In genomic region chr7:87564290-87564963, GRCh38 we compare ENCODE assay signal across 8 cellular contexts. TPM values are rescaled to one million over a fixed set of nuclear protein-coding genes. Genes with fewer than 3 reads are reported as not detected.
DNase-seq lines count a peak whose midpoint lies in the region; ATAC-seq lines count a peak whose summit lies in the region.

No MANE protein-coding gene starts in this region.

- H3K27ac Mint-ChIP-seq in activated naive CD4-positive, alpha-beta T cell treated with anti-CD3 and anti-CD28 coated beads for 36 hours, result no peak overlapping the region
- H3K27ac Mint-ChIP-seq in activated T-helper 2 cell treated with anti-CD3 and anti-CD28 coated beads, Interferon-gamma antibody, Interleukin-2, Interleukin-4, amounts not matched to agents 10 μg/mL and 5 μg/mL and 100 μg/mL, durations not matched to agents 14 hours and 24 hours and 36 hours, result no peak overlapping the region

- in situ Hi-C loops in KBM-7 (cut with MboI; ENCODE audit: low pct_unique_long_range_greater_than_20kb, low sequenced_read_pairs), result no loop called here

- peak; percentile 90 for ATAC-seq in GM21825 (IDR thresholded peaks at IDR 0.05; ENCODE audit: unreplicated experiment)
- no peak for ATAC-seq in HG02852 (IDR thresholded peaks at IDR 0.05; ENCODE audit: unreplicated experiment)

- intact Hi-C loops in activated naive CD4-positive, alpha-beta T cell treated with anti-CD3 and anti-CD28 coated beads for 36 hours (cut with micrococcal nuclease), result no loop called here
- intact Hi-C loops in activated T-helper 2 cell treated with anti-CD3 and anti-CD28 coated beads, Interferon-gamma antibody, Interleukin-2, Interleukin-4, amounts not matched to agents 10 μg/mL and 5 μg/mL and 100 μg/mL, durations not matched to agents 14 hours and 24 hours and 36 hours (cut with micrococcal nuclease), result no loop called here

- H3K27me3 Mint-ChIP-seq in activated naive CD4-positive, alpha-beta T cell treated with anti-CD3 and anti-CD28 coated beads for 36 hours (ENCODE audit: low read depth), result no peaks in the 10 kb centered on the region
- H3K27me3 Mint-ChIP-seq in activated T-helper 2 cell treated with anti-CD3 and anti-CD28 coated beads, Interferon-gamma antibody, Interleukin-2, Interleukin-4, amounts not matched to agents 10 μg/mL and 5 μg/mL and 100 μg/mL, durations not matched to agents 14 hours and 24 hours and 36 hours (ENCODE audit: low read depth), result no peaks in the 10 kb centered on the region

- CTCF ChIA-PET in activated naive CD4-positive, alpha-beta T cell treated with anti-CD3 and anti-CD28 coated beads for 36 hours (lab: Charles Lee), result interaction anchor here (1.3 to 2.1 kb wide), 2 partner anchors 12 to 15 kb away, joined by 4 to 5 read pairs; no protein-coding TSS in a partner anchor

- peaks cover 4% of the 10 kb centered on the region for H3K4me1 Mint-ChIP-seq in activated naive CD4-positive, alpha-beta T cell treated with anti-CD3 and anti-CD28 coated beads for 36 hours (ENCODE audit: low read depth)
- H3K4me1 Mint-ChIP-seq in activated T-helper 2 cell treated with anti-CD3 and anti-CD28 coated beads, Interferon-gamma antibody, Interleukin-2, Interleukin-4, amounts not matched to agents 10 μg/mL and 5 μg/mL and 100 μg/mL, durations not matched to agents 14 hours and 24 hours and 36 hours (ENCODE audit: low read depth), result peaks cover 2% of the 10 kb centered on the region

- peak; percentile 41 for DNase-seq in activated naive CD4-positive, alpha-beta T cell treated with anti-CD3 and anti-CD28 coated beads for 36 hours
- no peak for DNase-seq in activated naive CD4-positive, alpha-beta T cell treated with Interleukin-2 at 50 U/mL for 16 hours
- peak; percentile 29 for DNase-seq in KBM-7
- peak; percentile 49 for DNase-seq in activated CD8-positive, alpha-beta memory T cell treated with anti-CD3 and anti-CD28 coated beads, Interleukin-2, amount 50 U/mL, for 48 hours
- peak; percentile 71 for DNase-seq in kidney tubule cell (ENCODE audit: low spot score)
- DNase-seq in activated T-helper 2 cell treated with anti-CD3 and anti-CD28 coated beads, Interferon-gamma antibody, Interleukin-2, Interleukin-4, amounts not matched to agents 10 μg/mL and 5 μg/mL and 100 μg/mL, durations not matched to agents 14 hours and 24 hours and 36 hours (ENCODE audit: low spot score), result no peak

- no peaks in the 10 kb centered on the region for H3K9me3 Mint-ChIP-seq in activated naive CD4-positive, alpha-beta T cell treated with anti-CD3 and anti-CD28 coated beads for 36 hours
- no peaks in the 10 kb centered on the region for H3K9me3 Mint-ChIP-seq in activated T-helper 2 cell treated with anti-CD3 and anti-CD28 coated beads, Interferon-gamma antibody, Interleukin-2, Interleukin-4, amounts not matched to agents 10 μg/mL and 5 μg/mL and 100 μg/mL, durations not matched to agents 14 hours and 24 hours and 36 hours

- no peak overlapping the region for H3K4me3 Mint-ChIP-seq in activated naive CD4-positive, alpha-beta T cell treated with anti-CD3 and anti-CD28 coated beads for 36 hours
- no peak overlapping the region for H3K4me3 Mint-ChIP-seq in activated T-helper 2 cell treated with anti-CD3 and anti-CD28 coated beads, Interferon-gamma antibody, Interleukin-2, Interleukin-4, amounts not matched to agents 10 μg/mL and 5 μg/mL and 100 μg/mL, durations not matched to agents 14 hours and 24 hours and 36 hours (ENCODE audit: low read depth)

- peaks cover 5% of the 10 kb centered on the region for H3K36me3 Mint-ChIP-seq in activated naive CD4-positive, alpha-beta T cell treated with anti-CD3 and anti-CD28 coated beads for 36 hours (ENCODE audit: low read depth)
- no peaks in the 10 kb centered on the region for H3K36me3 Mint-ChIP-seq in activated T-helper 2 cell treated with anti-CD3 and anti-CD28 coated beads, Interferon-gamma antibody, Interleukin-2, Interleukin-4, amounts not matched to agents 10 μg/mL and 5 μg/mL and 100 μg/mL, durations not matched to agents 14 hours and 24 hours and 36 hours (ENCODE audit: low read depth)

RNA-seq across cellular contexts. Expression of gene ABCB1, which starts 36.3 kb away (rescaled TPM):
- total RNA-seq in activated naive CD4-positive, alpha-beta T cell treated with anti-CD3 and anti-CD28 coated beads for 36 hours, result 1 to 10 TPM; 2.3 to 3.5 TPM
- 1.9 and 2.0 TPM in 2 replicates for total RNA-seq in activated T-helper 2 cell treated with anti-CD3 and anti-CD28 coated beads, Interferon-gamma antibody, Interleukin-2, Interleukin-4, amounts not matched to agents 10 μg/mL and 5 μg/mL and 100 μg/mL, durations not matched to agents 14 hours and 24 hours and 36 hours

Comparison
In these comparisons a context has a peak if more than half of its experiments do, and no peak if none do; other contexts are left out.
1. DNase-seq: peak in activated naive CD4-positive, alpha-beta T cell treated with anti-CD3 and anti-CD28 coated beads for 36 hours (single experiment), KBM-7 (single experiment), activated CD8-positive, alpha-beta memory T cell treated with anti-CD3 and anti-CD28 coated beads, Interleukin-2, amount 50 U/mL, for 48 hours (single experiment) and kidney tubule cell (single experiment); none in activated naive CD4-positive, alpha-beta T cell treated with Interleukin-2 at 50 U/mL for 16 hours (single experiment) and activated T-helper 2 cell treated with anti-CD3 and anti-CD28 coated beads, Interferon-gamma antibody, Interleukin-2, Interleukin-4, amounts not matched to agents 10 μg/mL and 5 μg/mL and 100 μg/mL, durations not matched to agents 14 hours and 24 hours and 36 hours (single experiment).